In genomic region chr16:84055366-84055765, GRCh38 we compare ENCODE assay signal across 1 cellular context.
TF ChIP-seq lines count a peak whose summit lies in the region.

No MANE protein-coding gene starts in this region.

TF ChIP-seq in HepG2, 621 proteins besides CTCF, POLR2A, EP300 and RAD21 (continued from another document):
- TF ChIP-seq, protein P1, sequence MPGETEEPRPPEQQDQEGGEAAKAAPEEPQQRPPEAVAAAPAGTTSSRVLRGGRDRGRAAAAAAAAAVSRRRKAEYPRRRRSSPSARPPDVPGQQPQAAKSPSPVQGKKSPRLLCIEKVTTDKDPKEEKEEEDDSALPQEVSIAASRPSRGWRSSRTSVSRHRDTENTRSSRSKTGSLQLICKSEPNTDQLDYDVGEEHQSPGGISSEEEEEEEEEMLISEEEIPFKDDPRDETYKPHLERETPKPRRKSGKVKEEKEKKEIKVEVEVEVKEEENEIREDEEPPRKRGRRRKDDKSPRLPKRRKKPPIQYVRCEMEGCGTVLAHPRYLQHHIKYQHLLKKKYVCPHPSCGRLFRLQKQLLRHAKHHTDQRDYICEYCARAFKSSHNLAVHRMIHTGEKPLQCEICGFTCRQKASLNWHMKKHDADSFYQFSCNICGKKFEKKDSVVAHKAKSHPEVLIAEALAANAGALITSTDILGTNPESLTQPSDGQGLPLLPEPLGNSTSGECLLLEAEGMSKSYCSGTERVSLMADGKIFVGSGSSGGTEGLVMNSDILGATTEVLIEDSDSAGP (CRISPR knock-in tag; IDR thresholded peaks at IDR 0.05; ENCODE audit: borderline replicate concordance) = no peak
- TF ChIP-seq SPEN (CRISPR knock-in tag; IDR thresholded peaks at IDR 0.05; ENCODE audit: low read depth) (no peak), ZNF337 (CRISPR knock-in tag; IDR thresholded peaks at IDR 0.05; ENCODE audit: borderline replicate concordance, low read depth) (no peak), RAD51 (IDR thresholded peaks at IDR 0.05; ENCODE audit: borderline replicate concordance) (no peak), ZMYM2 (CRISPR knock-in tag; IDR thresholded peaks at IDR 0.05) (no peak), TCF7L2 (IDR thresholded peaks at IDR 0.05; ENCODE audit: low read depth, low read length) (no peak), ETS1 (CRISPR knock-in tag; IDR thresholded peaks at IDR 0.05) (no peak), CENPX (CRISPR knock-in tag; IDR thresholded peaks at IDR 0.05) (no peak), ZNF343 (CRISPR knock-in tag; IDR thresholded peaks at IDR 0.05) (no peak), PHF8 (CRISPR knock-in tag; IDR thresholded peaks at IDR 0.05) (no peak), ZKSCAN8 (CRISPR knock-in tag; IDR thresholded peaks at IDR 0.05; ENCODE audit: borderline replicate concordance) (no peak), BCL3 (CRISPR knock-in tag; IDR thresholded peaks at IDR 0.05) (no peak), ZNF510 (CRISPR knock-in tag; IDR thresholded peaks at IDR 0.05; ENCODE audit: low read depth) (no peak)
TF ChIP-seq in HepG2: peak in this region for 0.
